ENCODE assay signal across 8 cellular contexts in genomic region chr15:66497502-66498455, GRCh38. TPM values are rescaled to one million over a fixed set of nuclear protein-coding genes. Genes with fewer than 3 reads are reported as not detected.
DNase-seq lines count a peak whose midpoint lies in the region; ATAC-seq and TF ChIP-seq lines count a peak whose summit lies in the region.

Gene SNAPC5 (minus strand): TSS chr15:66497762. CDS start chr15:66497731, 31 bp downstream.

- peak within 1 kb of the TSS; percentile 66 for H3K4me3 ChIP-seq in kidney epithelial cell (ENCODE audit: low read depth, low read length)

- ATAC-seq in GM19025 (IDR thresholded peaks at IDR 0.05; ENCODE audit: low read depth, unreplicated experiment) (peak; percentile 75), HG03354 (IDR thresholded peaks at IDR 0.05; ENCODE audit: poor library complexity, severe bottlenecking, unreplicated experiment) (peak; percentile 84)

- H3K27me3 ChIP-seq in kidney epithelial cell (ENCODE audit: control insufficient read depth, insufficient read depth, low read length) = no peaks in the 10 kb centered on the region

- H3K36me3 ChIP-seq in kidney epithelial cell (ENCODE audit: control insufficient read depth, insufficient read depth, low read length) = no peaks in the 10 kb centered on the region

- peak; percentile 97 for TF ChIP-seq CTCF in kidney epithelial cell (IDR thresholded peaks at IDR 0.05; ENCODE audit: insufficient read depth, low read length, poor library complexity, severe bottlenecking)

- DNase-seq in AML-193 (lab: John Stamatoyannopoulos, UW) (peak; percentile 73 to 84), NCI-H510A (lab: John Stamatoyannopoulos, UW) (peak; percentile 88), cerebellum (ENCODE audit: low spot score) (peak; percentile 94), kidney epithelial cell (ENCODE audit: low read depth) (peak; percentile 65)
- DNase-seq in activated CD4-positive, alpha-beta T cell treated with anti-CD3 and anti-CD28 coated beads for 1 hour = peak; percentile 95
- peak; percentile 92 to 98 for DNase-seq in stimulated activated CD4-positive, alpha-beta T cell treated with anti-CD3 and anti-CD28 coated beads, Interleukin-1b, Interleukin-23, amount 100 ng/mL, for 1 hour (ENCODE audit: low read depth in 2 of 2)

RNA-seq across cellular contexts. Expression of gene SNAPC5, which starts in this region (rescaled TPM):
- total RNA-seq in cerebellum (10.0 TPM), kidney epithelial cell (10.1 and 26.2 TPM in 2 replicates)

Comparison
In these comparisons a context has a peak if more than half of its experiments do, and no peak if none do; other contexts are left out.
1. Peak in every context shown above with its lines: DNase-seq, ATAC-seq and H3K4me3 ChIP-seq.